9 cellular contexts compared by ENCODE assay signal in the genomic region with DNA sequence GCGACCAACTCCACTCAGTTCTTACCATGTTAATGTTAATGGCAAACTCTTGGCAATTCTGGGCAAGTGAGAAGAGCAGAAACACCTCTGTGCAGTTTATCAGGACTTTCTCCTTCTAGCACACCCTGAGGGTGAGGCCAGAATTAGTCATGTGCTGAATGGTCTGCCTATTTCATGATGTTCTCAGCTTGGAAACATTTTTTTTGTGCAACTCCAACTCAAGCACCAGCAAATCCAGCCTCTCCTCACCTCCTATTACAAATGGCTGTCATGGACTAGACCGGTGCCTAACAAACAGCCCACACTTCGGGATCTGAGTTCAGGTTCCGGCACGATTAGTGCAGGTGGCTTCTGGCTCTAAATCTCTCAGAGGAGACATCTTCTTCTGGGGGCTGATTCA.
DNase-seq lines count a peak whose midpoint lies in the region; ATAC-seq and TF ChIP-seq lines count a peak whose summit lies in the region.
"Had no signal": no experiment of that assay in that cellular context is flagged by ENCODE, and none has a peak within 500 bp of the region (broad histone marks: within the 10 kb centered on the region; RNA-seq: fewer than 3 reads in every experiment).

No MANE protein-coding gene starts in this region.

- no peaks in the 10 kb centered on the region for H4K20me1 ChIP-seq in PC-9 (ENCODE audit: insufficient read depth)

- DNase-seq in PC-9: peak; percentile 56 to 80
- DNase-seq in epithelial cell of prostate (ENCODE audit: low read depth, low spot score): peak; percentile 86
- peak; percentile 50 to 75 for DNase-seq in uterus
- no peak for DNase-seq in NCI-H2029 (lab: John Stamatoyannopoulos, UW)
- DNase-seq: activated CD4-positive, alpha-beta T cell treated with anti-CD3 and anti-CD28 coated beads, Interleukin-2, amount 10 ng/mL, durations not matched to agents 7 days and 5 days; H7 had no signal

- H2AFZ ChIP-seq in PC-9: 0 out of 2 replicates have a peak overlapping the region, but pooled peaks have one; percentile 1

- peaks cover 68% of the 10 kb centered on the region for H3F3A ChIP-seq in PC-9 (ENCODE audit: insufficient read depth, low read depth)

- H3K27me3 ChIP-seq in PC-9 (ENCODE audit: insufficient read depth, low read depth) (no peaks in the 10 kb centered on the region), uterus (no peaks in the 10 kb centered on the region)

- intact Hi-C loops in PC-9 (cut with micrococcal nuclease; ENCODE audit: unreplicated experiment) (loop anchor here (1.0 to 10.0 kb wide), 5 partner anchors 20 to 402 kb away; no protein-coding TSS in a partner anchor), uterus (cut with DNase I; ENCODE audit: low total_unique reads) (loop anchor here (10.0 kb wide), 1 partner anchor 238 kb away; no protein-coding TSS in a partner anchor)

- H3K4me3 ChIP-seq in PC-9: no peak overlapping the region
- no peak overlapping the region for H3K4me3 ChIP-seq in uterus

- H3K4me1 ChIP-seq in PC-9 (replicated peaks; ENCODE audit: insufficient read depth): peaks cover 60% of the 10 kb centered on the region
- peaks cover 29 to 42% of the 10 kb centered on the region in 2 donors for H3K4me1 ChIP-seq in uterus

- CTCF ChIA-PET in PC-9 (lab: Charles Lee): no interaction called here

- H3K4me1 Mint-ChIP-seq in nephron: peaks cover 96% of the 10 kb centered on the region
- H3K4me1 Mint-ChIP-seq: activated CD4-positive, alpha-beta T cell treated with anti-CD3 and anti-CD28 coated beads, Interleukin-2, amount 10 ng/mL, durations not matched to agents 7 days and 5 days had no signal

- peak overlapping the region; percentile 63 for H3K4me2 ChIP-seq in PC-9

- H3K27ac ChIP-seq in PC-9 (peak overlapping the region; percentile 96), epithelial cell of prostate (peak overlapping the region; percentile 100), uterus (peak overlapping the region; percentile 98 to 99)

- peaks cover 10% of the 10 kb centered on the region; the same call in 1 of the 2 replicates for H3K9me3 ChIP-seq in PC-9 (ENCODE audit: insufficient read depth, low read depth)
- no peaks in the 10 kb centered on the region for H3K9me3 ChIP-seq in uterus

- no peak for TF ChIP-seq POLR2A in uterus (IDR thresholded peaks at IDR 0.05)

- peaks cover 35% of the 10 kb centered on the region for H3K79me2 ChIP-seq in PC-9 (ENCODE audit: low read depth)

- no peak overlapping the region for H3K4me3 Mint-ChIP-seq in nephron
- H3K4me3 Mint-ChIP-seq: activated CD4-positive, alpha-beta T cell treated with anti-CD3 and anti-CD28 coated beads, Interleukin-2, amount 10 ng/mL, durations not matched to agents 7 days and 5 days had no signal

- H3K27ac Mint-ChIP-seq in nephron: peak overlapping the region; percentile 98 to 100 (median 98)
- H3K27ac Mint-ChIP-seq: activated CD4-positive, alpha-beta T cell treated with anti-CD3 and anti-CD28 coated beads, Interleukin-2, amount 10 ng/mL, durations not matched to agents 7 days and 5 days had no signal

- H3K9me2 ChIP-seq in PC-9 (ENCODE audit: insufficient read depth): no peaks in the 10 kb centered on the region

- POLR2A ChIA-PET in PC-9 (lab: Charles Lee; ENCODE audit: unreplicated experiment): interaction anchor here (0.5 to 1.0 kb wide), 10 partner anchors 11 to 246 kb away, joined by 3 to 14 read pairs (median 4); a partner anchor contains a TSS

- peaks cover 51% of the 10 kb centered on the region for H3K36me3 ChIP-seq in PC-9 (ENCODE audit: low read depth)
- H3K36me3 ChIP-seq in uterus: no peaks in the 10 kb centered on the region

- no peak for TF ChIP-seq CTCF in PC-9 (conservative IDR thresholded peaks at IDR 0.05)
- TF ChIP-seq CTCF in nephron (IDR thresholded peaks at IDR 0.05; ENCODE audit: unreplicated experiment in 3 of 3): no peak
- no peak for TF ChIP-seq CTCF in uterus (IDR thresholded peaks at IDR 0.05)

- H3K9me3 Mint-ChIP-seq in nephron: no peaks in the 10 kb centered on the region
- H3K9me3 Mint-ChIP-seq: activated CD4-positive, alpha-beta T cell treated with anti-CD3 and anti-CD28 coated beads, Interleukin-2, amount 10 ng/mL, durations not matched to agents 7 days and 5 days had no signal

- H3K36me3 Mint-ChIP-seq in nephron (ENCODE audit: low read depth): no peaks in the 10 kb centered on the region

- BruUV-seq in PC-9 (replicated peaks; lab: Mats Ljungman, UMichigan): no TSS peak

- no peak for ATAC-seq in GM21390 (IDR thresholded peaks at IDR 0.05; ENCODE audit: unreplicated experiment)
- no peak for ATAC-seq in GM18498 (IDR thresholded peaks at IDR 0.05; ENCODE audit: unreplicated experiment)

- no peaks in the 10 kb centered on the region for H3K27me3 Mint-ChIP-seq in nephron (ENCODE audit: low read depth)
- H3K27me3 Mint-ChIP-seq: activated CD4-positive, alpha-beta T cell treated with anti-CD3 and anti-CD28 coated beads, Interleukin-2, amount 10 ng/mL, durations not matched to agents 7 days and 5 days had no signal
